Comparison of ENCODE assay signal across 24 cellular contexts in genomic region chr11:58531865-58532341, GRCh38. TPM values are rescaled to one million over a fixed set of nuclear protein-coding genes. Genes with fewer than 3 reads are reported as not detected.
A peak's percentile ranks its signal among the peaks of the same experiment; 100 is the strongest.
DNase-seq lines count a peak whose midpoint lies in the region; ATAC-seq, FAIRE-seq and TF ChIP-seq lines count a peak whose summit lies in the region.
"Had no signal": no experiment of that assay in that cellular context is flagged by ENCODE, and none has a peak within 500 bp of the region (broad histone marks: within the 10 kb centered on the region; RNA-seq: fewer than 3 reads in every experiment).

No MANE protein-coding gene starts in this region.

- H2AFZ ChIP-seq in MM.1S (ENCODE audit: low read length) = no peak overlapping the region
- H2AFZ ChIP-seq: GM23248 had no signal

- TF ChIP-seq POLR2A in GM12891 (IDR thresholded peaks at IDR 0.05; ENCODE audit: low read depth, low read length) = no peak

- DNase-seq in CD4-positive, alpha-beta T cell = no peak
- DNase-seq in GM12891 (ENCODE audit: insufficient read length, low spot score) (no peak), kidney (peak; percentile 52), NCI-H1092 (lab: John Stamatoyannopoulos, UW) (no peak), MM.1S (no peak), superior temporal gyrus (ENCODE audit: extremely low spot score) (no peak)
- DNase-seq in naive thymus-derived CD8-positive, alpha-beta T cell = no peak
- DNase-seq: 8988T; ACHN; AML-193; Calu3; CD4-positive, CD25-positive, alpha-beta regulatory T cell; COR-L47; EL; GDM1; GM23248; H7; HCEC 1CT had no signal

- no peaks in the 10 kb centered on the region for H3K27me3 ChIP-seq in CD4-positive, alpha-beta T cell (ENCODE audit: control insufficient read depth, insufficient read depth, low read length)
- no peaks in the 10 kb centered on the region for H3K27me3 ChIP-seq in MM.1S (replicated peaks; ENCODE audit: insufficient read depth, low read length)

- CTCF ChIA-PET in CD4-positive, alpha-beta T cell (lab: Charles Lee) = interaction anchor here (1.0 kb wide), 1 partner anchor 23 kb away, joined by 3 read pairs; no protein-coding TSS in a partner anchor

- no peak overlapping the region for H3K9ac ChIP-seq in kidney (ENCODE audit: low read length in 2 of 2)
- no peak overlapping the region for H3K9ac ChIP-seq in MM.1S (ENCODE audit: low read length)
- H3K9ac ChIP-seq: GM23248 had no signal

- no peaks in the 10 kb centered on the region for H3K27me3 Mint-ChIP-seq in CD4-positive, alpha-beta T cell
- no peaks in the 10 kb centered on the region for H3K27me3 Mint-ChIP-seq in naive thymus-derived CD8-positive, alpha-beta T cell
- H3K27me3 Mint-ChIP-seq: CD4-positive, CD25-positive, alpha-beta regulatory T cell had no signal

- H3K27ac Mint-ChIP-seq in CD4-positive, alpha-beta T cell = peak overlapping the region; percentile 97
- peak overlapping the region in 7 of 10 donors; percentile 86 to 97 (median 93) for H3K27ac Mint-ChIP-seq in naive thymus-derived CD8-positive, alpha-beta T cell

- peaks cover 80% of the 10 kb centered on the region for H3K4me1 Mint-ChIP-seq in CD4-positive, alpha-beta T cell (ENCODE audit: low read depth)
- H3K4me1 Mint-ChIP-seq in naive thymus-derived CD8-positive, alpha-beta T cell = peaks cover 26 to 71% (median 61%) of the 10 kb centered on the region in 4 donors

- POLR2A ChIA-PET in CD4-positive, alpha-beta T cell (lab: Charles Lee) = no interaction called here
- POLR2A ChIA-PET in naive thymus-derived CD8-positive, alpha-beta T cell (lab: Charles Lee) = interaction anchor here (1.2 to 1.4 kb wide), 4 partner anchors 12 to 865 kb away, joined by 3 to 5 read pairs (median 3); no protein-coding TSS in a partner anchor

- H3K9me3 Mint-ChIP-seq in CD4-positive, alpha-beta T cell = peaks cover 5% of the 10 kb centered on the region
- H3K9me3 Mint-ChIP-seq in naive thymus-derived CD8-positive, alpha-beta T cell = peaks cover 0 to 25% (median 6%) of the 10 kb centered on the region in 9 donors

- peaks cover 12% of the 10 kb centered on the region; the same call in 1 of the 2 replicates for H3K79me2 ChIP-seq in MM.1S (ENCODE audit: low read length)

- no peak for TF ChIP-seq CTCF in CD4-positive, alpha-beta T cell (IDR thresholded peaks at IDR 0.05)
- TF ChIP-seq CTCF in kidney (IDR thresholded peaks at IDR 0.05; ENCODE audit: borderline replicate concordance, extremely low read depth, insufficient read depth) = no peak
- TF ChIP-seq CTCF in MM.1S (IDR thresholded peaks at IDR 0.05; ENCODE audit: low read length) = no peak

- H3K27ac ChIP-seq in CD4-positive, alpha-beta T cell (ENCODE audit: low read depth, low read length) = no peak overlapping the region
- no peak overlapping the region for H3K27ac ChIP-seq in kidney (ENCODE audit: low read depth in 2 of 2, low read length in 2 of 2)
- H3K27ac ChIP-seq in MM.1S (ENCODE audit: low read length) = no peak overlapping the region
- H3K27ac ChIP-seq: A549, C4-2B, GM23248 had no signal

- H3K4me3 Mint-ChIP-seq in CD4-positive, alpha-beta T cell = no peak overlapping the region
- no peak overlapping the region for H3K4me3 Mint-ChIP-seq in naive thymus-derived CD8-positive, alpha-beta T cell

- H3K4me2 ChIP-seq in MM.1S (ENCODE audit: low read depth, low read length) = no peak overlapping the region
- H3K4me2 ChIP-seq: A549 had no signal

- H3K9me2 ChIP-seq in MM.1S (replicated peaks; ENCODE audit: insufficient read depth, low read length) = no peaks in the 10 kb centered on the region

- H3K4me1 ChIP-seq in kidney (ENCODE audit: control insufficient read depth in 1 of 2, insufficient read depth in 1 of 2, low read depth in 1 of 2, low read length in 2 of 2) = no peaks in the 10 kb centered on the region
- 0 out of 2 replicates have a peak, but pooled peaks cover 1% of the 10 kb centered on the region for H3K4me1 ChIP-seq in MM.1S (ENCODE audit: low read length)
- H3K4me1 ChIP-seq: A549 had no signal

- no peak for ATAC-seq in CD4-positive, alpha-beta T cell (ENCODE audit: poor library complexity)
- ATAC-seq in naive thymus-derived CD8-positive, alpha-beta T cell = no peak
- ATAC-seq in GM21737 (IDR thresholded peaks at IDR 0.05; ENCODE audit: unreplicated experiment) = no peak
- ATAC-seq: A549 had no signal

- H3K36me3 ChIP-seq in kidney (ENCODE audit: control insufficient read depth in 1 of 2, insufficient read depth in 2 of 2, low read length in 2 of 2) (peaks cover 6 to 13% of the 10 kb centered on the region in 2 donors), MM.1S (replicated peaks; ENCODE audit: insufficient read depth, low read length) (peaks cover 8% of the 10 kb centered on the region; the same call in 1 of the 2 replicates)

- FAIRE-seq in GM12891 (lab: Jason Lieb, UNC) = no peak
- FAIRE-seq in kidney (lab: Jason Lieb, UNC) = no peak
- FAIRE-seq: A549, GM12892, H1 had no signal

- H4K20me1 ChIP-seq in MM.1S (ENCODE audit: insufficient read depth, low read length) = no peaks in the 10 kb centered on the region

- peaks cover 4% of the 10 kb centered on the region; the same call in 1 of the 2 replicates for H3F3A ChIP-seq in MM.1S (ENCODE audit: insufficient read depth, low read length)

- peaks cover 89% of the 10 kb centered on the region for H3K36me3 Mint-ChIP-seq in CD4-positive, alpha-beta T cell (ENCODE audit: low read depth)
- peaks cover 41 to 79% (median 76%) of the 10 kb centered on the region in 3 donors for H3K36me3 Mint-ChIP-seq in naive thymus-derived CD8-positive, alpha-beta T cell

- intact Hi-C loops in CD4-positive, alpha-beta T cell (cut with DNase I, micrococcal nuclease) = no loop called here
- intact Hi-C loops in kidney (cut with DNase I) = no loop called here

- H3K9me3 ChIP-seq in CD4-positive, alpha-beta T cell (ENCODE audit: control insufficient read depth, low read length) = no peaks in the 10 kb centered on the region
- H3K9me3 ChIP-seq in kidney (ENCODE audit: control insufficient read depth in 1 of 2, low read length in 2 of 2) (no peaks in the 10 kb centered on the region), MM.1S (replicated peaks; ENCODE audit: insufficient read depth, low read length) (no peaks in the 10 kb centered on the region)
- H3K9me3 ChIP-seq: A549 had no signal

- no peak overlapping the region for H3K4me3 ChIP-seq in kidney (ENCODE audit: low read length in 2 of 2)
- no peak overlapping the region for H3K4me3 ChIP-seq in MM.1S (ENCODE audit: low read length)
- H3K4me3 ChIP-seq: A549, GM23248 had no signal

TF ChIP-seq in GM12891, 5 proteins besides CTCF, POLR2A, EP300 and RAD21:
- TF ChIP-seq POLR2AphosphoS5 (IDR thresholded peaks at IDR 0.05; ENCODE audit: low read depth, low read length) = peak; percentile 62; the same call in 1 of the 2 replicates
- no peak for TF ChIP-seq TAF1 (IDR thresholded peaks at IDR 0.05; ENCODE audit: low read depth, low read length)

RNA-seq across cellular contexts. Expression of gene OR5B21, which starts 24.0 kb away (rescaled TPM):
- total RNA-seq in CD4-positive, alpha-beta T cell = not detected
- not detected for polyA plus RNA-seq in GM12891 (2012; ENCODE audit: low read depth, missing spikeins)
- not detected for total RNA-seq in kidney
- not detected for polyA plus RNA-seq in kidney (ENCODE audit: insufficient read depth, low read depth, low replicate concordance)
- 1 to 10 TPM in 1 of 2 experiments, under 1 TPM in 1; 0.94 to 1.1 TPM for total RNA-seq in naive thymus-derived CD8-positive, alpha-beta T cell
- polyA plus RNA-seq in naive thymus-derived CD8-positive, alpha-beta T cell = not detected
- total RNA-seq: Calu3; CD4-positive, CD25-positive, alpha-beta regulatory T cell; GM23248; H1; H7 had no signal
- polyA plus RNA-seq: A549; BJ; CD4-positive, CD25-positive, alpha-beta regulatory T cell; GM23248; H1 had no signal

RNA-seq across cellular contexts. Expression of gene LPXN, which starts 43.8 kb away (rescaled TPM):
- total RNA-seq in CD4-positive, alpha-beta T cell = 10 to 100 TPM; 35.5 to 36.3 TPM
- 158 TPM for polyA plus RNA-seq in GM12891 (2012; ENCODE audit: low read depth, missing spikeins)
- total RNA-seq in kidney = 16.8 TPM
- polyA plus RNA-seq in kidney (ENCODE audit: insufficient read depth, low read depth, low replicate concordance) = 8.0 TPM
- 100 to 1,000 TPM; 200 TPM for total RNA-seq in naive thymus-derived CD8-positive, alpha-beta T cell
- 100 to 1,000 TPM; 208 to 261 (median 220) TPM for polyA plus RNA-seq in naive thymus-derived CD8-positive, alpha-beta T cell

RNA-seq across cellular contexts. Expression of gene ZFP91, which starts 47.0 kb away (rescaled TPM):
- 10 to 100 TPM; 46.5 to 46.7 TPM for total RNA-seq in CD4-positive, alpha-beta T cell
- 22.5 TPM for polyA plus RNA-seq in GM12891 (2012; ENCODE audit: low read depth, missing spikeins)
- total RNA-seq in kidney = 43.7 TPM
- 14.9 TPM for polyA plus RNA-seq in kidney (ENCODE audit: insufficient read depth, low read depth, low replicate concordance)
- total RNA-seq in naive thymus-derived CD8-positive, alpha-beta T cell = 10 to 100 TPM; 46.1 to 49.6 TPM
- polyA plus RNA-seq in naive thymus-derived CD8-positive, alpha-beta T cell = 1 to 10 TPM; 4.8 to 9.4 (median 7.1) TPM

Comparison
In these comparisons a context has a peak if more than half of its experiments do, and no peak if none do; other contexts are left out.
1. RNA of gene LPXN, which starts 43.8 kb away (total RNA-seq): 200 TPM in naive thymus-derived CD8-positive, alpha-beta T cell; 35.5 to 36.3 TPM in CD4-positive, alpha-beta T cell and 16.8 TPM in kidney (single experiment); every median in the first group is over 4 times any median in the second.